In genomic region chr22:29768052-29768680, GRCh38 we compare ENCODE assay signal across 8 cellular contexts. TPM values are rescaled to one million over a fixed set of nuclear protein-coding genes. Genes with fewer than 3 reads are reported as not detected.
DNase-seq lines count a peak whose midpoint lies in the region; ATAC-seq and TF ChIP-seq lines count a peak whose summit lies in the region.

No MANE protein-coding gene starts in this region.

- H3K9me3 ChIP-seq in esophagus (ENCODE audit: control insufficient read depth in 2 of 2, insufficient read depth in 1 of 2, low read depth in 1 of 2, low read length in 1 of 2): no peaks in the 10 kb centered on the region

- H3K4me1 Mint-ChIP-seq in Calu3 (ENCODE audit: low read depth, unreplicated experiment): peaks cover 46% of the 10 kb centered on the region
- H3K4me1 Mint-ChIP-seq in osteocyte (ENCODE audit: unreplicated experiment): peaks cover 27% of the 10 kb centered on the region

- H3K27me3 ChIP-seq in esophagus (ENCODE audit: control insufficient read depth in 1 of 2, insufficient read depth in 2 of 2, low read length in 2 of 2): no peaks in the 10 kb centered on the region

- peak overlapping the region; percentile 98 for H3K4me3 Mint-ChIP-seq in Calu3 (ENCODE audit: low read depth, unreplicated experiment)
- peak overlapping the region; percentile 97 for H3K4me3 Mint-ChIP-seq in osteocyte (ENCODE audit: unreplicated experiment)

- H3K4me1 ChIP-seq in esophagus (ENCODE audit: control insufficient read depth in 2 of 2, insufficient read depth in 2 of 2, low read length in 1 of 2): peaks cover 0 to 6% of the 10 kb centered on the region in 2 donors

- H3K4me3 ChIP-seq in esophagus (ENCODE audit: low read depth in 1 of 2, low read length in 2 of 2): peak overlapping the region; percentile 84 to 95

- H3K27me3 Mint-ChIP-seq in Calu3 (ENCODE audit: unreplicated experiment) (no peaks in the 10 kb centered on the region), osteocyte (ENCODE audit: unreplicated experiment) (no peaks in the 10 kb centered on the region)

- H3K36me3 ChIP-seq in esophagus (ENCODE audit: control insufficient read depth in 2 of 2, insufficient read depth in 2 of 2, low read length in 1 of 2): peaks cover 0 to 5% of the 10 kb centered on the region in 2 donors

- H3K27ac Mint-ChIP-seq in Calu3 (ENCODE audit: unreplicated experiment): peak overlapping the region; percentile 94
- H3K27ac Mint-ChIP-seq in osteocyte (ENCODE audit: unreplicated experiment): peak overlapping the region; percentile 96

- DNase-seq in Calu3: no peak
- DNase-seq in RKO (ENCODE audit: low spot score): peak; percentile 56
- DNase-seq in osteocyte (ENCODE audit: extremely low spot score, unreplicated experiment): no peak
- no peak for DNase-seq in NCI-H69 (lab: John Stamatoyannopoulos, UW)
- no peak for DNase-seq in activated CD4-positive, alpha-beta T cell treated with anti-CD3 and anti-CD28 coated beads for 48 hours
- DNase-seq in GM19240 (ENCODE audit: insufficient read length, low spot score): no peak

- TF ChIP-seq CTCF in Calu3 (IDR thresholded peaks at IDR 0.05; ENCODE audit: unreplicated experiment) (no peak), osteocyte (IDR thresholded peaks at IDR 0.05) (no peak)

- intact Hi-C loops in Calu3 (cut with micrococcal nuclease; ENCODE audit: unreplicated experiment): loop anchor here (5.0 kb wide), 1 partner anchor 66 kb away; no protein-coding TSS in a partner anchor

- 35 to 41% methylated on average over 6 of the region's 6 CpGs for WGBS in esophagus, 2 donors

- no TSS peak for BruUV-seq in Calu3 (replicated peaks; lab: Mats Ljungman, UMichigan)

- peak overlapping the region in 1 of 2 donors; percentile 89 for H3K27ac ChIP-seq in esophagus (ENCODE audit: low read depth in 2 of 2, low read length in 1 of 2)

- no peak for ATAC-seq in GM21529 (IDR thresholded peaks at IDR 0.05; ENCODE audit: unreplicated experiment)

- CTCF ChIA-PET in Calu3 (lab: Charles Lee): no interaction called here

- H3K36me3 Mint-ChIP-seq in Calu3 (ENCODE audit: insufficient read depth, unreplicated experiment) (peaks cover 52% of the 10 kb centered on the region), osteocyte (ENCODE audit: unreplicated experiment) (peaks cover 13% of the 10 kb centered on the region)

- no peaks in the 10 kb centered on the region for H3K9me3 Mint-ChIP-seq in Calu3 (ENCODE audit: low read depth, unreplicated experiment)
- no peaks in the 10 kb centered on the region for H3K9me3 Mint-ChIP-seq in osteocyte (ENCODE audit: unreplicated experiment)

RNA-seq across cellular contexts. Expression of gene UQCR10, which starts 1.0 kb away (rescaled TPM):
- total RNA-seq in Calu3 (2022) (113 and 120 TPM in 2 replicates), osteocyte (66.0 and 77.4 TPM in 2 replicates)
- polyA plus RNA-seq in esophagus: 100 to 1,000 TPM; 171 to 204 TPM

RNA-seq across cellular contexts. Expression of gene ZMAT5, which starts 1.4 kb away (rescaled TPM):
- total RNA-seq in Calu3 (2022) (20.5 and 21.0 TPM in 2 replicates), osteocyte (22.7 and 25.0 TPM in 2 replicates)
- polyA plus RNA-seq in esophagus: 10 to 100 TPM; 20.3 to 31.2 TPM

RNA-seq across cellular contexts. Expression of gene CABP7, which starts 48.4 kb away (rescaled TPM):
- total RNA-seq in Calu3 (2022) (not detected in 2 replicates), osteocyte (not detected in 2 replicates)
- polyA plus RNA-seq in esophagus: under 1 TPM; 0.04 TPM
